1 cellular context compared by ENCODE assay signal in the genomic region with DNA sequence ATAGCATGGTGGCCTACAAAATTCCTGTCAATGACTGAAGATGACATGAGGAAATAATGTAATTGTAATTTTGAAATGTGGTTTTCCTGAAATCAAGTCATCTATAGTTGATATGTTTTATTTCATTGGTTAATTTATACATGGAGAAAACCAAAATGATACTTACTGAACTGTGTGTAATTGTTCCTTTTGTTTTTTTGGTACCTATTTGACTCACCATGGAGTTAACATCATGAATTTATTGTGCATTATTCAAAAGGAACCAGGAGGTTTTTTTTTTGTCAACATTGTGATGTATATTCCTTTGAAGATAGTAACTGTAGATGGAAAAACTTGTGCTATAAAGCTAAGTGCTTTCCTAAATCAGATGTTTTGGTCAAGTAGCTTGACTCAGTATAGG. TPM values are rescaled to one million over a fixed set of nuclear protein-coding genes. Genes with fewer than 3 reads are reported as not detected.
"Had no signal": no experiment of that assay in that cellular context is flagged by ENCODE, and none has a peak within 500 bp of the region (broad histone marks: within the 10 kb centered on the region; RNA-seq: fewer than 3 reads in every experiment).

No MANE protein-coding gene starts in this region.

RNA-seq across cellular contexts. Expression of gene SIX4, which starts 56.4 kb away (rescaled TPM):
- total RNA-seq: activated naive CD4-positive, alpha-beta T cell treated with anti-CD3 and anti-CD28 coated beads for 36 hours had no signal
